19 cellular contexts compared by ENCODE assay signal in the genomic region with DNA sequence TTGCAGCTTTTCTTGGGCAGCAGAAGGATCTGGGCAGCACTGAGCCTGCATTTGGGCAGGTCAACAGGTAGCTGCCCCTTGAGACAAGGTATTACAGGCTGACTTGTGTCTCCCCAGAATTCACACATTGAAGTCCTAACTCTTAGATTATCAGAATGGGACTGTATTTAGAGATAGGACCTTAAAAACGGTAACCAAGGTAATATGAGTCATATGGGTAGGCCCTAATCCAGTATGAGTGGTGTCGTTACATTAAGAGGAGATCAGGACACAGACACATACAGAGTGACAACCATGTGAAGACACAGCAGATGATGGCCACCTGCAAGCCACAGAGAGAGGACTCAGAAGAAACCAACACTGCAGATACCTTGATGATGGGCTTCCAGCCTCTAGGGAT. TPM values are rescaled to one million over a fixed set of nuclear protein-coding genes. Genes with fewer than 3 reads are reported as not detected.
DNase-seq lines count a peak whose midpoint lies in the region; ATAC-seq, FAIRE-seq and TF ChIP-seq lines count a peak whose summit lies in the region.
"Had no signal": no experiment of that assay in that cellular context is flagged by ENCODE, and none has a peak within 500 bp of the region (broad histone marks: within the 10 kb centered on the region; RNA-seq: fewer than 3 reads in every experiment).

No MANE protein-coding gene starts in this region.

- peaks cover 13% of the 10 kb centered on the region for H3K4me1 Mint-ChIP-seq in activated naive CD8-positive, alpha-beta T cell treated with anti-CD3 and anti-CD28 coated beads, Interleukin-2, amount 50 U/mL, for 24 hours
- H3K4me1 Mint-ChIP-seq in activated naive CD8-positive, alpha-beta T cell treated with anti-CD3 and anti-CD28 coated beads for 36 hours, result peaks cover 9% of the 10 kb centered on the region

- TF ChIP-seq EP300 in sigmoid colon (IDR thresholded peaks at IDR 0.05), result no peak

- ATAC-seq in activated naive CD8-positive, alpha-beta T cell treated with anti-CD3 and anti-CD28 coated beads, Interleukin-2, amount 50 U/mL, for 24 hours, result peak; percentile 6
- peak; percentile 30 for ATAC-seq in stimulated activated naive CD8-positive, alpha-beta T cell treated with anti-CD3 and anti-CD28 coated beads, Interleukin-15, Interleukin-2, amounts not matched to agents 100 U/mL and 50 U/mL, for 24 hours

- no peak for TF ChIP-seq POLR2A in sigmoid colon (IDR thresholded peaks at IDR 0.05)

- H3K27me3 ChIP-seq in bronchial epithelial cell (ENCODE audit: control insufficient read depth, insufficient read depth, low read length) (peaks cover 3% of the 10 kb centered on the region), sigmoid colon (no peaks in the 10 kb centered on the region)

- TF ChIP-seq CTCF in bronchial epithelial cell (IDR thresholded peaks at IDR 0.05; ENCODE audit: insufficient read depth, low read length, severe bottlenecking) (no peak), sigmoid colon (IDR thresholded peaks at IDR 0.05) (no peak)

- H3K27me3 Mint-ChIP-seq in activated naive CD8-positive, alpha-beta T cell treated with anti-CD3 and anti-CD28 coated beads, Interleukin-2, amount 50 U/mL, for 24 hours, result peaks cover 50% of the 10 kb centered on the region
- peaks cover 55% of the 10 kb centered on the region for H3K27me3 Mint-ChIP-seq in activated naive CD8-positive, alpha-beta T cell treated with anti-CD3 and anti-CD28 coated beads for 36 hours

- H3K9me3 ChIP-seq in sigmoid colon, result no peaks in the 10 kb centered on the region
- H3K9me3 ChIP-seq: HAP-1 had no signal

- no peak overlapping the region for H3K4me3 Mint-ChIP-seq in activated naive CD8-positive, alpha-beta T cell treated with anti-CD3 and anti-CD28 coated beads, Interleukin-2, amount 50 U/mL, for 24 hours
- H3K4me3 Mint-ChIP-seq in activated naive CD8-positive, alpha-beta T cell treated with anti-CD3 and anti-CD28 coated beads for 36 hours, result no peak overlapping the region
- H3K4me3 Mint-ChIP-seq: CD4-positive, CD25-positive, alpha-beta regulatory T cell; HFFc6 had no signal

- H3K27ac ChIP-seq in sigmoid colon, result no peak overlapping the region
- H3K27ac ChIP-seq: BLaER1 treated with 17β-estradiol and CSF1 and Interleukin-3, amounts not matched to agents 10 nM and 100 nM; HL-60 had no signal

- H3K4me3 ChIP-seq in bronchial epithelial cell (ENCODE audit: low read depth, low read length) (no peak overlapping the region), sigmoid colon (no peak overlapping the region)
- H3K4me3 ChIP-seq: BLaER1 treated with 17β-estradiol and CSF1 and Interleukin-3, amounts not matched to agents 10 nM and 100 nM; HAP-1 had no signal

- FAIRE-seq in bronchial epithelial cell (lab: Jason Lieb, UNC), result peak; percentile 36
- FAIRE-seq: G401.6, GM12892, GM19239, H1 had no signal

- WGBS in sigmoid colon, 2 donors, result 55 to 63% methylated on average over 2 of the region's 2 CpGs

- no peak for DNase-seq in activated naive CD8-positive, alpha-beta T cell treated with anti-CD3 and anti-CD28 coated beads, Interleukin-2, amount 50 U/mL, for 24 hours
- DNase-seq in activated naive CD8-positive, alpha-beta T cell treated with anti-CD3 and anti-CD28 coated beads for 36 hours, result no peak
- DNase-seq in bronchial epithelial cell (ENCODE audit: low read depth), result no peak
- DNase-seq in stimulated activated naive CD8-positive, alpha-beta T cell treated with anti-CD3 and anti-CD28 coated beads, Interleukin-15, Interleukin-2, amounts not matched to agents 100 U/mL and 50 U/mL, for 24 hours, result no peak
- no peak for DNase-seq in NCI-H2196 treated with DMSO at 0.1 percent for 48 hours (lab: John Stamatoyannopoulos, UW; ENCODE audit: unreplicated experiment)
- no peak for DNase-seq in DMS153 (lab: John Stamatoyannopoulos, UW)
- DNase-seq in sigmoid colon, result no peak
- DNase-seq: ACHN; CD4-positive, CD25-positive, alpha-beta regulatory T cell; DMS79 treated with DMSO at 0.1 percent for 48 hours; EL; HFFc6 had no signal

- H3K36me3 ChIP-seq in bronchial epithelial cell (ENCODE audit: control insufficient read depth, insufficient read depth, low read length) (no peaks in the 10 kb centered on the region), sigmoid colon (no peaks in the 10 kb centered on the region)
- H3K36me3 ChIP-seq: BLaER1 treated with 17β-estradiol and CSF1 and Interleukin-3, amounts not matched to agents 10 nM and 100 nM; HAP-1 had no signal

- H3K9me3 Mint-ChIP-seq in activated naive CD8-positive, alpha-beta T cell treated with anti-CD3 and anti-CD28 coated beads, Interleukin-2, amount 50 U/mL, for 24 hours, result no peaks in the 10 kb centered on the region
- no peaks in the 10 kb centered on the region for H3K9me3 Mint-ChIP-seq in activated naive CD8-positive, alpha-beta T cell treated with anti-CD3 and anti-CD28 coated beads for 36 hours
- H3K9me3 Mint-ChIP-seq: CD4-positive, CD25-positive, alpha-beta regulatory T cell; HFFc6 had no signal

- H3K36me3 Mint-ChIP-seq in activated naive CD8-positive, alpha-beta T cell treated with anti-CD3 and anti-CD28 coated beads, Interleukin-2, amount 50 U/mL, for 24 hours (ENCODE audit: low read depth), result no peaks in the 10 kb centered on the region
- H3K36me3 Mint-ChIP-seq in activated naive CD8-positive, alpha-beta T cell treated with anti-CD3 and anti-CD28 coated beads for 36 hours, result no peaks in the 10 kb centered on the region
- H3K36me3 Mint-ChIP-seq: CD4-positive, CD25-positive, alpha-beta regulatory T cell had no signal

- no peak overlapping the region for H3K27ac Mint-ChIP-seq in activated naive CD8-positive, alpha-beta T cell treated with anti-CD3 and anti-CD28 coated beads, Interleukin-2, amount 50 U/mL, for 24 hours
- H3K27ac Mint-ChIP-seq in activated naive CD8-positive, alpha-beta T cell treated with anti-CD3 and anti-CD28 coated beads for 36 hours, result no peak overlapping the region
- H3K27ac Mint-ChIP-seq: CD4-positive, CD25-positive, alpha-beta regulatory T cell; HFFc6 had no signal

- intact Hi-C loops in sigmoid colon (cut with DNase I), result no loop called here

- H3K4me1 ChIP-seq in sigmoid colon, result peaks cover 0 to 14% (median 11%) of the 10 kb centered on the region in 4 donors
- H3K4me1 ChIP-seq: BLaER1 treated with 17β-estradiol and CSF1 and Interleukin-3, amounts not matched to agents 10 nM and 100 nM; HAP-1 had no signal

RNA-seq across cellular contexts. Expression of a gene that starts 3.2 kb away (rescaled TPM):
- not detected for total RNA-seq in activated naive CD8-positive, alpha-beta T cell treated with anti-CD3 and anti-CD28 coated beads for 36 hours
- total RNA-seq in bronchial epithelial cell, result not detected in 2 replicates
- 1 to 10 TPM in 3 of 4 donors, under 1 TPM in 1; 0.95 to 2.5 (median 1.5) TPM for total RNA-seq in sigmoid colon
- under 1 TPM in 1 of 3 donors, not detected in 2; 0.85 TPM for polyA plus RNA-seq in sigmoid colon
- total RNA-seq: CD4-positive, CD25-positive, alpha-beta regulatory T cell had no signal
- polyA plus RNA-seq: CD4-positive, CD25-positive, alpha-beta regulatory T cell had no signal

RNA-seq across cellular contexts. Expression of a gene that starts 32.6 kb away (rescaled TPM):
- under 1 TPM; 0.48 to 0.68 TPM for total RNA-seq in activated naive CD8-positive, alpha-beta T cell treated with anti-CD3 and anti-CD28 coated beads for 36 hours
- total RNA-seq in bronchial epithelial cell (1.1 and 3.2 TPM in 2 replicates), sigmoid colon (10 to 100 TPM in 1 of 4 donors, 1 to 10 TPM in 3; 4.3 to 12.3 (median 8.1) TPM)
- 1 to 10 TPM in 2 of 3 donors, under 1 TPM in 1; 0.92 to 1.4 (median 1.2) TPM for polyA plus RNA-seq in sigmoid colon
- total RNA-seq: CD4-positive, CD25-positive, alpha-beta regulatory T cell had no signal

RNA-seq across cellular contexts. Expression of a gene that starts 51.6 kb away (rescaled TPM):
- total RNA-seq in activated naive CD8-positive, alpha-beta T cell treated with anti-CD3 and anti-CD28 coated beads for 36 hours, result 10 to 100 TPM; 42.2 to 43.7 TPM
- total RNA-seq in bronchial epithelial cell (51.3 and 69.8 TPM in 2 replicates), sigmoid colon (10 to 100 TPM; 22.4 to 80.3 (median 65.6) TPM)
- polyA plus RNA-seq in sigmoid colon, result 10 to 100 TPM; 27.8 to 44.4 (median 37.9) TPM

RNA-seq across cellular contexts. Expression of a gene that starts 54.4 kb away (rescaled TPM):
- total RNA-seq in activated naive CD8-positive, alpha-beta T cell treated with anti-CD3 and anti-CD28 coated beads for 36 hours, result 100 to 1,000 TPM; 102 to 105 TPM
- total RNA-seq in bronchial epithelial cell (36.9 and 44.4 TPM in 2 replicates), sigmoid colon (10 to 100 TPM in 1 of 4 donors, 1 to 10 TPM in 3; 1.8 to 11.9 (median 4.7) TPM)
- polyA plus RNA-seq in sigmoid colon, result 10 to 100 TPM; 15.0 to 93.8 (median 30.7) TPM

RNA-seq across cellular contexts. Expression of a gene that starts 54.9 kb away (rescaled TPM):
- total RNA-seq in activated naive CD8-positive, alpha-beta T cell treated with anti-CD3 and anti-CD28 coated beads for 36 hours, result not detected
- total RNA-seq in bronchial epithelial cell, result 4.2 and 4.4 TPM in 2 replicates
- 1 to 10 TPM in 2 of 4 donors, under 1 TPM in 2; 0.16 to 5.3 (median 1.4) TPM for total RNA-seq in sigmoid colon
- 10 to 100 TPM in 2 of 3 donors, 1 to 10 TPM in 1; 4.7 to 18.7 (median 10.8) TPM for polyA plus RNA-seq in sigmoid colon
- total RNA-seq: CD4-positive, CD25-positive, alpha-beta regulatory T cell; HFFc6 had no signal
- polyA plus RNA-seq: CD4-positive, CD25-positive, alpha-beta regulatory T cell had no signal
